ENCODE assay signal across 24 cellular contexts in genomic region chr15:53982876-53983275, GRCh38. TPM values are rescaled to one million over a fixed set of nuclear protein-coding genes. Genes with fewer than 3 reads are reported as not detected.
"Had no signal": no experiment of that assay in that cellular context is flagged by ENCODE, and none has a peak within 500 bp of the region (broad histone marks: within the 10 kb centered on the region; RNA-seq: fewer than 3 reads in every experiment).

No MANE protein-coding gene starts in this region.

- H3K4me1 ChIP-seq: left ventricle myocardium inferior, prostate gland had no signal

- H3K36me3 ChIP-seq: left ventricle myocardium inferior, pancreas, prostate gland, spleen, thyroid gland, upper lobe of right lung had no signal

- H3K27ac ChIP-seq: left ventricle myocardium inferior, pancreas, prostate gland, skin epidermis, spleen, thyroid gland, upper lobe of right lung had no signal

- H3K27me3 ChIP-seq: thyroid gland had no signal

- H3K4me3 ChIP-seq: left ventricle myocardium inferior, mucosa of descending colon, pancreas, prostate gland, skin epidermis, spleen, thyroid gland, upper lobe of right lung had no signal

- H3K9me3 ChIP-seq: left ventricle myocardium inferior, mucosa of descending colon, pancreas, prostate gland, spleen, thyroid gland, upper lobe of right lung had no signal

- DNase-seq: hypothalamus; immature natural killer cell; islet precursor cell; left ventricle myocardium inferior; midbrain; mucosa of descending colon; naive thymus-derived CD4-positive, alpha-beta T cell; nucleus accumbens; pancreas; posterior cingulate gyrus; retina; right cardiac atrium; spleen; stimulated activated CD4-positive, alpha-beta T cell treated with anti-CD3 and anti-CD28 coated beads, Interleukin-4, amount 100 ng/mL, for 24 hours; stimulated activated naive CD4-positive, alpha-beta T cell; thyroid gland; trophoblast cell; upper lobe of right lung had no signal

RNA-seq across cellular contexts. Expression of gene UNC13C, which starts 4.6 kb away (rescaled TPM):
- total RNA-seq: lung microvascular endothelial cell; mesenteric fat pad; naive thymus-derived CD4-positive, alpha-beta T cell; natural killer cell treated with Interleukin-12 subunit alpha and Interleukin-12 subunit beta and Interleukin-15 and Interleukin-18, amount 100 ng/mL, for 72 hours; osteoblast; spleen had no signal
- polyA plus RNA-seq: immature natural killer cell; naive thymus-derived CD4-positive, alpha-beta T cell had no signal
